In genomic region chr14:72598328-72598727, GRCh38 we compare ENCODE assay signal across 1 cellular context.
TF ChIP-seq lines count a peak whose summit lies in the region.

No MANE protein-coding gene starts in this region.

TF ChIP-seq in WTC11, 78 proteins besides CTCF, POLR2A, EP300 and RAD21 (continued from another document):
- no peak for TF ChIP-seq ZNF232 (CRISPR knock-in tag; IDR thresholded peaks at IDR 0.05)
- no peak for TF ChIP-seq PREB (CRISPR knock-in tag; IDR thresholded peaks at IDR 0.05; ENCODE audit: borderline replicate concordance)
- no peak for TF ChIP-seq ZSCAN18 (CRISPR knock-in tag; IDR thresholded peaks at IDR 0.05)
- no peak for TF ChIP-seq KAT7 (CRISPR knock-in tag; IDR thresholded peaks at IDR 0.05; ENCODE audit: borderline replicate concordance)
- TF ChIP-seq CDX4 (CRISPR knock-in tag; IDR thresholded peaks at IDR 0.05; ENCODE audit: borderline replicate concordance), result no peak
- no peak for TF ChIP-seq JUN (CRISPR knock-in tag; IDR thresholded peaks at IDR 0.05)
- TF ChIP-seq EMX1 (CRISPR knock-in tag; IDR thresholded peaks at IDR 0.05), result no peak
- TF ChIP-seq CREM (CRISPR knock-in tag; IDR thresholded peaks at IDR 0.05), result no peak
- no peak for TF ChIP-seq PRDM15 (CRISPR knock-in tag; IDR thresholded peaks at IDR 0.05)
